In the genomic region with DNA sequence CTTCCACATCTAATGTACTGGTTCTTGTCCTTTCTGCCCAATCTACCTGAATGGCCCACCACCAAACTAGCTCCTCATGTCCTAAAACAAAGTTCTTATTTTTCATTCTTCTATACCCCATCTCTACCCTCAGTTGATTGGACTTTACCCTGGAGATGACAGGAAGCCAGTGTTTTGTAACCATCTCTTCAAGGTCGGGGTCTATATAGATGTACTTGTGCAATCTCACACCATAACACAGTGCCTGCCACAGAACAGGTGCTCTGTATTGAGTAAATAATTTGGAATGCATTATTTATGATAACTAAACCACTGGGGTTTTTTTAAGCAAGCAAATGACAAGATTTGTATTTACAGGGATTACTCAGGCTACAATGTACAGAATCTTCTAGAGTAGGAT, we compare ENCODE assay signal across 1 cellular context.
TF ChIP-seq lines count a peak whose summit lies in the region.

No MANE protein-coding gene starts in this region.

TF ChIP-seq in HepG2, 621 proteins besides CTCF, POLR2A, EP300 and RAD21 (continued from another document and continues in another):
- TF ChIP-seq TAF15 (IDR thresholded peaks at IDR 0.05; ENCODE audit: low read depth, low read length, poor library complexity, severe bottlenecking) (no peak), YEATS2 (CRISPR knock-in tag; IDR thresholded peaks at IDR 0.05; ENCODE audit: borderline replicate concordance) (no peak), ZNF451 (CRISPR knock-in tag; IDR thresholded peaks at IDR 0.05) (no peak), ZNF614 (CRISPR knock-in tag; IDR thresholded peaks at IDR 0.05; ENCODE audit: borderline replicate concordance) (peak; percentile 66; the same call in 1 of the 2 replicates), MIXL1 (CRISPR knock-in tag; IDR thresholded peaks at IDR 0.05) (0 out of 2 replicates have a peak, but pooled peaks have one; percentile 40), IKZF4 (CRISPR knock-in tag; IDR thresholded peaks at IDR 0.05; ENCODE audit: borderline replicate concordance, low read depth, not compliant biosample characterization) (no peak), PCBP1 (IDR thresholded peaks at IDR 0.05; ENCODE audit: borderline replicate concordance, low read depth, low read length) (no peak), ZMYM3 (CRISPR knock-in tag; IDR thresholded peaks at IDR 0.05) (no peak), MBD4 (IDR thresholded peaks at IDR 0.05; ENCODE audit: borderline replicate concordance, low read length) (no peak), ZNF672 (CRISPR knock-in tag; IDR thresholded peaks at IDR 0.05) (no peak), MED1 (CRISPR knock-in tag; IDR thresholded peaks at IDR 0.05) (peak; percentile 55; the same call in 1 of the 2 replicates), CBX1 (IDR thresholded peaks at IDR 0.05; ENCODE audit: low read depth) (no peak), NFE2L1 (CRISPR knock-in tag; IDR thresholded peaks at IDR 0.05; ENCODE audit: borderline replicate concordance) (no peak), ETV5 (CRISPR knock-in tag; IDR thresholded peaks at IDR 0.05; ENCODE audit: borderline replicate concordance) (peak; percentile 72; the same call in 1 of the 2 replicates), KDM2A (CRISPR knock-in tag; IDR thresholded peaks at IDR 0.05; ENCODE audit: borderline replicate concordance, low read depth) (no peak), ATRX (CRISPR knock-in tag; IDR thresholded peaks at IDR 0.05; ENCODE audit: borderline replicate concordance) (no peak), ZNF703 (CRISPR knock-in tag; IDR thresholded peaks at IDR 0.05; ENCODE audit: borderline replicate concordance) (no peak), GFI1 (CRISPR knock-in tag; IDR thresholded peaks at IDR 0.05; ENCODE audit: borderline replicate concordance) (no peak), POLR2AphosphoS2 (IDR thresholded peaks at IDR 0.05; ENCODE audit: low read depth, low read length) (no peak), ZNF562 (CRISPR knock-in tag; IDR thresholded peaks at IDR 0.05; ENCODE audit: borderline replicate concordance) (no peak), KDM1A (CRISPR knock-in tag; IDR thresholded peaks at IDR 0.05) (0 out of 2 replicates have a peak, but pooled peaks have one; percentile 28), ZNF354B (CRISPR knock-in tag; IDR thresholded peaks at IDR 0.05) (no peak), NR1H2 (CRISPR knock-in tag; IDR thresholded peaks at IDR 0.05; ENCODE audit: borderline replicate concordance, low read depth) (no peak), MXD4 (CRISPR knock-in tag; IDR thresholded peaks at IDR 0.05) (no peak)
- TF ChIP-seq, protein P1, sequence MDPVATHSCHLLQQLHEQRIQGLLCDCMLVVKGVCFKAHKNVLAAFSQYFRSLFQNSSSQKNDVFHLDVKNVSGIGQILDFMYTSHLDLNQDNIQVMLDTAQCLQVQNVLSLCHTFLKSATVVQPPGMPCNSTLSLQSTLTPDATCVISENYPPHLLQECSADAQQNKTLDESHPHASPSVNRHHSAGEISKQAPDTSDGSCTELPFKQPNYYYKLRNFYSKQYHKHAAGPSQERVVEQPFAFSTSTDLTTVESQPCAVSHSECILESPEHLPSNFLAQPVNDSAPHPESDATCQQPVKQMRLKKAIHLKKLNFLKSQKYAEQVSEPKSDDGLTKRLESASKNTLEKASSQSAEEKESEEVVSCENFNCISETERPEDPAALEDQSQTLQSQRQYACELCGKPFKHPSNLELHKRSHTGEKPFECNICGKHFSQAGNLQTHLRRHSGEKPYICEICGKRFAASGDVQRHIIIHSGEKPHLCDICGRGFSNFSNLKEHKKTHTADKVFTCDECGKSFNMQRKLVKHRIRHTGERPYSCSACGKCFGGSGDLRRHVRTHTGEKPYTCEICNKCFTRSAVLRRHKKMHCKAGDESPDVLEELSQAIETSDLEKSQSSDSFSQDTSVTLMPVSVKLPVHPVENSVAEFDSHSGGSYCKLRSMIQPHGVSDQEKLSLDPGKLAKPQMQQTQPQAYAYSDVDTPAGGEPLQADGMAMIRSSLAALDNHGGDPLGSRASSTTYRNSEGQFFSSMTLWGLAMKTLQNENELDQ (CRISPR knock-in tag; IDR thresholded peaks at IDR 0.05; ENCODE audit: borderline replicate concordance), result no peak
- TF ChIP-seq, protein P2, sequence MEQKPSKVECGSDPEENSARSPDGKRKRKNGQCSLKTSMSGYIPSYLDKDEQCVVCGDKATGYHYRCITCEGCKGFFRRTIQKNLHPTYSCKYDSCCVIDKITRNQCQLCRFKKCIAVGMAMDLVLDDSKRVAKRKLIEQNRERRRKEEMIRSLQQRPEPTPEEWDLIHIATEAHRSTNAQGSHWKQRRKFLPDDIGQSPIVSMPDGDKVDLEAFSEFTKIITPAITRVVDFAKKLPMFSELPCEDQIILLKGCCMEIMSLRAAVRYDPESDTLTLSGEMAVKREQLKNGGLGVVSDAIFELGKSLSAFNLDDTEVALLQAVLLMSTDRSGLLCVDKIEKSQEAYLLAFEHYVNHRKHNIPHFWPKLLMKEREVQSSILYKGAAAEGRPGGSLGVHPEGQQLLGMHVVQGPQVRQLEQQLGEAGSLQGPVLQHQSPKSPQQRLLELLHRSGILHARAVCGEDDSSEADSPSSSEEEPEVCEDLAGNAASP (CRISPR knock-in tag; IDR thresholded peaks at IDR 0.05; ENCODE audit: borderline replicate concordance), result peak; percentile 59; the same call in 1 of the 2 replicates
- TF ChIP-seq, protein P3, sequence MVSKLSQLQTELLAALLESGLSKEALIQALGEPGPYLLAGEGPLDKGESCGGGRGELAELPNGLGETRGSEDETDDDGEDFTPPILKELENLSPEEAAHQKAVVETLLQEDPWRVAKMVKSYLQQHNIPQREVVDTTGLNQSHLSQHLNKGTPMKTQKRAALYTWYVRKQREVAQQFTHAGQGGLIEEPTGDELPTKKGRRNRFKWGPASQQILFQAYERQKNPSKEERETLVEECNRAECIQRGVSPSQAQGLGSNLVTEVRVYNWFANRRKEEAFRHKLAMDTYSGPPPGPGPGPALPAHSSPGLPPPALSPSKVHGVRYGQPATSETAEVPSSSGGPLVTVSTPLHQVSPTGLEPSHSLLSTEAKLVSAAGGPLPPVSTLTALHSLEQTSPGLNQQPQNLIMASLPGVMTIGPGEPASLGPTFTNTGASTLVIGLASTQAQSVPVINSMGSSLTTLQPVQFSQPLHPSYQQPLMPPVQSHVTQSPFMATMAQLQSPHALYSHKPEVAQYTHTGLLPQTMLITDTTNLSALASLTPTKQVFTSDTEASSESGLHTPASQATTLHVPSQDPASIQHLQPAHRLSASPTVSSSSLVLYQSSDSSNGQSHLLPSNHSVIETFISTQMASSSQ (IDR thresholded peaks at IDR 0.05; ENCODE audit: low read depth), result 0 out of 2 replicates have a peak, but pooled peaks have one; percentile 26
- TF ChIP-seq, protein P3 (CRISPR knock-in tag; IDR thresholded peaks at IDR 0.05; ENCODE audit: borderline replicate concordance), result no peak
- TF ChIP-seq, protein P4, sequence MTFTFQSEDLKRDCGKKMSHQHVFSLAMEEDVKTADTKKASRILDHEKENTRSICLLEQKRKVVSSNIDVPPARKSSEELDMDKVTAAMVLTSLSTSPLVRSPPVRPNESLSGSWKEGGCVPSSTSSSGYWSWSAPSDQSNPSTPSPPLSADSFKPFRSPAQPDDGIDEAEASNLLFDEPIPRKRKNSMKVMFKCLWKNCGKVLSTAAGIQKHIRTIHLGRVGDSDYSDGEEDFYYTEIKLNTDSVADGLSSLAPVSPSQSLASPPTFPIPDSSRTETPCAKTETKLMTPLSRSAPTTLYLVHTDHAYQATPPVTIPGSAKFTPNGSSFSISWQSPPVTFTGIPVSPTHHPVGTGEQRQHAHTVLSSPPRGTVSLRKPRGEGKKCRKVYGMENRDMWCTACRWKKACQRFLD (CRISPR knock-in tag; IDR thresholded peaks at IDR 0.05; ENCODE audit: borderline replicate concordance), result no peak
- TF ChIP-seq, protein P5, sequence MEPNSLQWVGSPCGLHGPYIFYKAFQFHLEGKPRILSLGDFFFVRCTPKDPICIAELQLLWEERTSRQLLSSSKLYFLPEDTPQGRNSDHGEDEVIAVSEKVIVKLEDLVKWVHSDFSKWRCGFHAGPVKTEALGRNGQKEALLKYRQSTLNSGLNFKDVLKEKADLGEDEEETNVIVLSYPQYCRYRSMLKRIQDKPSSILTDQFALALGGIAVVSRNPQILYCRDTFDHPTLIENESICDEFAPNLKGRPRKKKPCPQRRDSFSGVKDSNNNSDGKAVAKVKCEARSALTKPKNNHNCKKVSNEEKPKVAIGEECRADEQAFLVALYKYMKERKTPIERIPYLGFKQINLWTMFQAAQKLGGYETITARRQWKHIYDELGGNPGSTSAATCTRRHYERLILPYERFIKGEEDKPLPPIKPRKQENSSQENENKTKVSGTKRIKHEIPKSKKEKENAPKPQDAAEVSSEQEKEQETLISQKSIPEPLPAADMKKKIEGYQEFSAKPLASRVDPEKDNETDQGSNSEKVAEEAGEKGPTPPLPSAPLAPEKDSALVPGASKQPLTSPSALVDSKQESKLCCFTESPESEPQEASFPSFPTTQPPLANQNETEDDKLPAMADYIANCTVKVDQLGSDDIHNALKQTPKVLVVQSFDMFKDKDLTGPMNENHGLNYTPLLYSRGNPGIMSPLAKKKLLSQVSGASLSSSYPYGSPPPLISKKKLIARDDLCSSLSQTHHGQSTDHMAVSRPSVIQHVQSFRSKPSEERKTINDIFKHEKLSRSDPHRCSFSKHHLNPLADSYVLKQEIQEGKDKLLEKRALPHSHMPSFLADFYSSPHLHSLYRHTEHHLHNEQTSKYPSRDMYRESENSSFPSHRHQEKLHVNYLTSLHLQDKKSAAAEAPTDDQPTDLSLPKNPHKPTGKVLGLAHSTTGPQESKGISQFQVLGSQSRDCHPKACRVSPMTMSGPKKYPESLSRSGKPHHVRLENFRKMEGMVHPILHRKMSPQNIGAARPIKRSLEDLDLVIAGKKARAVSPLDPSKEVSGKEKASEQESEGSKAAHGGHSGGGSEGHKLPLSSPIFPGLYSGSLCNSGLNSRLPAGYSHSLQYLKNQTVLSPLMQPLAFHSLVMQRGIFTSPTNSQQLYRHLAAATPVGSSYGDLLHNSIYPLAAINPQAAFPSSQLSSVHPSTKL (CRISPR knock-in tag; IDR thresholded peaks at IDR 0.05), result peak; percentile 94
- TF ChIP-seq, protein P6, sequence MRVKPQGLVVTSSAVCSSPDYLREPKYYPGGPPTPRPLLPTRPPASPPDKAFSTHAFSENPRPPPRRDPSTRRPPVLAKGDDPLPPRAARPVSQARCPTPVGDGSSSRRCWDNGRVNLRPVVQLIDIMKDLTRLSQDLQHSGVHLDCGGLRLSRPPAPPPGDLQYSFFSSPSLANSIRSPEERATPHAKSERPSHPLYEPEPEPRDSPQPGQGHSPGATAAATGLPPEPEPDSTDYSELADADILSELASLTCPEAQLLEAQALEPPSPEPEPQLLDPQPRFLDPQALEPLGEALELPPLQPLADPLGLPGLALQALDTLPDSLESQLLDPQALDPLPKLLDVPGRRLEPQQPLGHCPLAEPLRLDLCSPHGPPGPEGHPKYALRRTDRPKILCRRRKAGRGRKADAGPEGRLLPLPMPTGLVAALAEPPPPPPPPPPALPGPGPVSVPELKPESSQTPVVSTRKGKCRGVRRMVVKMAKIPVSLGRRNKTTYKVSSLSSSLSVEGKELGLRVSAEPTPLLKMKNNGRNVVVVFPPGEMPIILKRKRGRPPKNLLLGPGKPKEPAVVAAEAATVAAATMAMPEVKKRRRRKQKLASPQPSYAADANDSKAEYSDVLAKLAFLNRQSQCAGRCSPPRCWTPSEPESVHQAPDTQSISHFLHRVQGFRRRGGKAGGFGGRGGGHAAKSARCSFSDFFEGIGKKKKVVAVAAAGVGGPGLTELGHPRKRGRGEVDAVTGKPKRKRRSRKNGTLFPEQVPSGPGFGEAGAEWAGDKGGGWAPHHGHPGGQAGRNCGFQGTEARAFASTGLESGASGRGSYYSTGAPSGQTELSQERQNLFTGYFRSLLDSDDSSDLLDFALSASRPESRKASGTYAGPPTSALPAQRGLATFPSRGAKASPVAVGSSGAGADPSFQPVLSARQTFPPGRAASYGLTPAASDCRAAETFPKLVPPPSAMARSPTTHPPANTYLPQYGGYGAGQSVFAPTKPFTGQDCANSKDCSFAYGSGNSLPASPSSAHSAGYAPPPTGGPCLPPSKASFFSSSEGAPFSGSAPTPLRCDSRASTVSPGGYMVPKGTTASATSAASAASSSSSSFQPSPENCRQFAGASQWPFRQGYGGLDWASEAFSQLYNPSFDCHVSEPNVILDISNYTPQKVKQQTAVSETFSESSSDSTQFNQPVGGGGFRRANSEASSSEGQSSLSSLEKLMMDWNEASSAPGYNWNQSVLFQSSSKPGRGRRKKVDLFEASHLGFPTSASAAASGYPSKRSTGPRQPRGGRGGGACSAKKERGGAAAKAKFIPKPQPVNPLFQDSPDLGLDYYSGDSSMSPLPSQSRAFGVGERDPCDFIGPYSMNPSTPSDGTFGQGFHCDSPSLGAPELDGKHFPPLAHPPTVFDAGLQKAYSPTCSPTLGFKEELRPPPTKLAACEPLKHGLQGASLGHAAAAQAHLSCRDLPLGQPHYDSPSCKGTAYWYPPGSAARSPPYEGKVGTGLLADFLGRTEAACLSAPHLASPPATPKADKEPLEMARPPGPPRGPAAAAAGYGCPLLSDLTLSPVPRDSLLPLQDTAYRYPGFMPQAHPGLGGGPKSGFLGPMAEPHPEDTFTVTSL (CRISPR knock-in tag; IDR thresholded peaks at IDR 0.05; ENCODE audit: borderline replicate concordance), result peak; percentile 78; the same call in 1 of the 2 replicates
- TF ChIP-seq, protein P7, sequence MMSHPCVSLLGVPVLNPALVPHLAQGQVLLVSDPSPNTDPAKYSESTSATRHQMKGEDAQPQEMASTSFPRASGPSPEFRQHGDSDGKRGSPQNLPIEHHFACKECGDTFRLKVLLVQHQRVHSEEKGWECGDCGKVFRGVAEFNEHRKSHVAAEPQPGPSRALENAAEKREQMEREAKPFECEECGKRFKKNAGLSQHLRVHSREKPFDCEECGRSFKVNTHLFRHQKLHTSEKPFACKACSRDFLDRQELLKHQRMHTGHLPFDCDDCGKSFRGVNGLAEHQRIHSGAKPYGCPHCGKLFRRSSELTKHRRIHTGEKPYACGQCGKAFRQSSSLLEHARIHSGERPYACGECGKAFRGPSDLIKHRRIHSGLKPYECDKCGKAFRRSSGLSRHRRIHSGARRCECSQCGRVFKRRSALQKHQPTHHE (CRISPR knock-in tag; IDR thresholded peaks at IDR 0.05; ENCODE audit: borderline replicate concordance), result no peak
- TF ChIP-seq, protein P8, sequence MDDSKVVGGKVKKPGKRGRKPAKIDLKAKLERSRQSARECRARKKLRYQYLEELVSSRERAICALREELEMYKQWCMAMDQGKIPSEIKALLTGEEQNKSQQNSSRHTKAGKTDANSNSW (CRISPR knock-in tag; IDR thresholded peaks at IDR 0.05; ENCODE audit: borderline replicate concordance), result no peak
- TF ChIP-seq, protein P9, sequence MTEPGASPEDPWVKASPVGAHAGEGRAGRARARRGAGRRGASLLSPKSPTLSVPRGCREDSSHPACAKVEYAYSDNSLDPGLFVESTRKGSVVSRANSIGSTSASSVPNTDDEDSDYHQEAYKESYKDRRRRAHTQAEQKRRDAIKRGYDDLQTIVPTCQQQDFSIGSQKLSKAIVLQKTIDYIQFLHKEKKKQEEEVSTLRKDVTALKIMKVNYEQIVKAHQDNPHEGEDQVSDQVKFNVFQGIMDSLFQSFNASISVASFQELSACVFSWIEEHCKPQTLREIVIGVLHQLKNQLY (CRISPR knock-in tag; IDR thresholded peaks at IDR 0.05), result 0 out of 2 replicates have a peak, but pooled peaks have one; percentile 52
